Comparison of ENCODE assay signal across 25 cellular contexts in genomic region chr3:58340594-58341244, GRCh38. TPM values are rescaled to one million over a fixed set of nuclear protein-coding genes. Genes with fewer than 3 reads are reported as not detected.
A peak's percentile ranks its signal among the peaks of the same experiment; 100 is the strongest.
DNase-seq lines count a peak whose midpoint lies in the region; ATAC-seq lines count a peak whose summit lies in the region.
"Had no signal": no experiment of that assay in that cellular context is flagged by ENCODE, and none has a peak within 500 bp of the region (broad histone marks: within the 10 kb centered on the region; RNA-seq: fewer than 3 reads in every experiment).

No MANE protein-coding gene starts in this region.

- peak overlapping the region; percentile 100 for H3K27ac ChIP-seq in Karpas-422 (ENCODE audit: low read length)
- peak overlapping the region; percentile 52 for H3K27ac ChIP-seq in substantia nigra (ENCODE audit: low read depth, low read length, poor library complexity, severe bottlenecking)
- H3K27ac ChIP-seq: psoas muscle, uterus had no signal

- peaks cover 95% of the 10 kb centered on the region for H3K4me1 ChIP-seq in Karpas-422 (ENCODE audit: low read length)

- no peaks in the 10 kb centered on the region; the same call in 1 of the 2 replicates for H4K20me1 ChIP-seq in Karpas-422 (ENCODE audit: insufficient read depth, low read depth, low read length)

- peaks cover 39% of the 10 kb centered on the region for H3K36me3 Mint-ChIP-seq in activated CD4-positive, alpha-beta memory T cell treated with anti-CD3 and anti-CD28 coated beads, Interleukin-2, amount 10 ng/mL, durations not matched to agents 7 days and 5 days (ENCODE audit: low read depth)
- H3K36me3 Mint-ChIP-seq in activated CD4-positive, alpha-beta memory T cell treated with anti-CD3 and anti-CD28 coated beads for 36 hours: peaks cover 18% of the 10 kb centered on the region
- peaks cover 53% of the 10 kb centered on the region for H3K36me3 Mint-ChIP-seq in activated T-helper 2 cell treated with anti-CD3 and anti-CD28 coated beads, Interferon-gamma antibody, Interleukin-2, Interleukin-4, amounts not matched to agents 10 μg/mL and 5 μg/mL and 100 μg/mL, durations not matched to agents 14 hours and 24 hours and 36 hours (ENCODE audit: low read depth)

- ATAC-seq in sciatic nerve (no peak), HG03196 (IDR thresholded peaks at IDR 0.05; ENCODE audit: unreplicated experiment) (no peak)
- ATAC-seq: left lobe of liver, Panc1, psoas muscle had no signal

- CTCF ChIA-PET in activated CD4-positive, alpha-beta memory T cell treated with anti-CD3 and anti-CD28 coated beads, Interleukin-2, amount 10 ng/mL, durations not matched to agents 7 days and 5 days (lab: Charles Lee): interaction anchor here (0.7 to 8.6 kb wide), 3 partner anchors 9 to 34 kb away, joined by 3 to 76 read pairs (median 3); partner anchors contain the start of genes HTD2 and RPP14
- CTCF ChIA-PET in activated CD4-positive, alpha-beta memory T cell treated with anti-CD3 and anti-CD28 coated beads for 36 hours (lab: Charles Lee): no interaction called here

- no peaks in the 10 kb centered on the region for H3K27me3 Mint-ChIP-seq in activated CD4-positive, alpha-beta memory T cell treated with anti-CD3 and anti-CD28 coated beads, Interleukin-2, amount 10 ng/mL, durations not matched to agents 7 days and 5 days
- H3K27me3 Mint-ChIP-seq in activated CD4-positive, alpha-beta memory T cell treated with anti-CD3 and anti-CD28 coated beads for 36 hours: no peaks in the 10 kb centered on the region
- H3K27me3 Mint-ChIP-seq in activated T-helper 2 cell treated with anti-CD3 and anti-CD28 coated beads, Interferon-gamma antibody, Interleukin-2, Interleukin-4, amounts not matched to agents 10 μg/mL and 5 μg/mL and 100 μg/mL, durations not matched to agents 14 hours and 24 hours and 36 hours (ENCODE audit: low read depth): no peaks in the 10 kb centered on the region
- H3K27me3 Mint-ChIP-seq: activated naive CD8-positive, alpha-beta T cell; CD8-positive, alpha-beta memory T cell had no signal

- H3K27ac Mint-ChIP-seq in activated CD4-positive, alpha-beta memory T cell treated with anti-CD3 and anti-CD28 coated beads, Interleukin-2, amount 10 ng/mL, durations not matched to agents 7 days and 5 days: peak overlapping the region; percentile 22
- no peak overlapping the region for H3K27ac Mint-ChIP-seq in activated CD4-positive, alpha-beta memory T cell treated with anti-CD3 and anti-CD28 coated beads for 36 hours
- H3K27ac Mint-ChIP-seq in activated T-helper 2 cell treated with anti-CD3 and anti-CD28 coated beads, Interferon-gamma antibody, Interleukin-2, Interleukin-4, amounts not matched to agents 10 μg/mL and 5 μg/mL and 100 μg/mL, durations not matched to agents 14 hours and 24 hours and 36 hours: peak overlapping the region; percentile 71
- H3K27ac Mint-ChIP-seq: activated naive CD8-positive, alpha-beta T cell had no signal

- no peaks in the 10 kb centered on the region for H3K9me2 ChIP-seq in Karpas-422 (replicated peaks; ENCODE audit: insufficient read depth, low read length)

- H2AFZ ChIP-seq in Karpas-422 (ENCODE audit: low read length): no peak overlapping the region

- peaks cover 97% of the 10 kb centered on the region for H3K79me2 ChIP-seq in Karpas-422 (ENCODE audit: low read length)

- peak overlapping the region; percentile 16; the same call in 1 of the 2 replicates for H3K9ac ChIP-seq in Karpas-422 (ENCODE audit: low read length)

- no peaks in the 10 kb centered on the region for H3K9me3 Mint-ChIP-seq in activated CD4-positive, alpha-beta memory T cell treated with anti-CD3 and anti-CD28 coated beads, Interleukin-2, amount 10 ng/mL, durations not matched to agents 7 days and 5 days
- no peaks in the 10 kb centered on the region for H3K9me3 Mint-ChIP-seq in activated CD4-positive, alpha-beta memory T cell treated with anti-CD3 and anti-CD28 coated beads for 36 hours
- H3K9me3 Mint-ChIP-seq in activated T-helper 2 cell treated with anti-CD3 and anti-CD28 coated beads, Interferon-gamma antibody, Interleukin-2, Interleukin-4, amounts not matched to agents 10 μg/mL and 5 μg/mL and 100 μg/mL, durations not matched to agents 14 hours and 24 hours and 36 hours: no peaks in the 10 kb centered on the region
- H3K9me3 Mint-ChIP-seq: CD8-positive, alpha-beta memory T cell had no signal

- no peak for DNase-seq in activated CD4-positive, alpha-beta memory T cell treated with anti-CD3 and anti-CD28 coated beads, Interleukin-2, amount 10 ng/mL, durations not matched to agents 7 days and 5 days
- no peak for DNase-seq in activated CD4-positive, alpha-beta memory T cell treated with anti-CD3 and anti-CD28 coated beads for 36 hours
- DNase-seq in Karpas-422 (no peak), substantia nigra (lab: John Stamatoyannopoulos, UW) (no peak), sciatic nerve (ENCODE audit: low spot score) (no peak), NCI-H1694 treated with DMSO at 0.1 percent for 48 hours (lab: John Stamatoyannopoulos, UW) (no peak)
- DNase-seq in activated T-helper 2 cell treated with anti-CD3 and anti-CD28 coated beads, Interferon-gamma antibody, Interleukin-2, Interleukin-4, amounts not matched to agents 10 μg/mL and 5 μg/mL and 100 μg/mL, durations not matched to agents 14 hours and 24 hours and 36 hours (ENCODE audit: low spot score): no peak
- DNase-seq: activated CD4-positive, alpha-beta T cell treated with anti-CD3 and anti-CD28 coated beads, Interleukin-2, amount 50 U/mL, for 4 hours; activated T-cell treated with anti-CD3 and anti-CD28 coated beads, Interleukin-2, amount 50 U/mL, for 48 hours; CD8-positive, alpha-beta memory T cell; DMS53; head of caudate nucleus; midbrain; NCI-H146; NCI-H2227 treated with DMSO at 0.1 percent for 48 hours; NCI-H82; psoas muscle; small intestine; stimulated activated CD4-positive, alpha-beta T cell treated with anti-CD3 and anti-CD28 coated beads, Interleukin-4, amount 100 ng/mL, for 4 hours; T1000; uterus had no signal

- H3K4me2 ChIP-seq in Karpas-422 (ENCODE audit: low read depth, low read length, poor library complexity, severe bottlenecking): peak overlapping the region; percentile 7

- no peaks in the 10 kb centered on the region for H3K9me3 ChIP-seq in Karpas-422 (ENCODE audit: low read length)
- H3K9me3 ChIP-seq: psoas muscle, uterus had no signal

- intact Hi-C loops in activated CD4-positive, alpha-beta memory T cell treated with anti-CD3 and anti-CD28 coated beads for 36 hours (cut with micrococcal nuclease): no loop called here
- intact Hi-C loops in activated T-helper 2 cell treated with anti-CD3 and anti-CD28 coated beads, Interferon-gamma antibody, Interleukin-2, Interleukin-4, amounts not matched to agents 10 μg/mL and 5 μg/mL and 100 μg/mL, durations not matched to agents 14 hours and 24 hours and 36 hours (cut with micrococcal nuclease): no loop called here
- intact Hi-C loops in sciatic nerve (cut with DNase I): no loop called here

- peaks cover 23% of the 10 kb centered on the region for H3K4me1 Mint-ChIP-seq in activated CD4-positive, alpha-beta memory T cell treated with anti-CD3 and anti-CD28 coated beads, Interleukin-2, amount 10 ng/mL, durations not matched to agents 7 days and 5 days
- peaks cover 20% of the 10 kb centered on the region for H3K4me1 Mint-ChIP-seq in activated CD4-positive, alpha-beta memory T cell treated with anti-CD3 and anti-CD28 coated beads for 36 hours (ENCODE audit: low read depth)
- H3K4me1 Mint-ChIP-seq in activated T-helper 2 cell treated with anti-CD3 and anti-CD28 coated beads, Interferon-gamma antibody, Interleukin-2, Interleukin-4, amounts not matched to agents 10 μg/mL and 5 μg/mL and 100 μg/mL, durations not matched to agents 14 hours and 24 hours and 36 hours (ENCODE audit: low read depth): peaks cover 34% of the 10 kb centered on the region

- H3K4me3 Mint-ChIP-seq in activated CD4-positive, alpha-beta memory T cell treated with anti-CD3 and anti-CD28 coated beads, Interleukin-2, amount 10 ng/mL, durations not matched to agents 7 days and 5 days: no peak overlapping the region
- no peak overlapping the region for H3K4me3 Mint-ChIP-seq in activated CD4-positive, alpha-beta memory T cell treated with anti-CD3 and anti-CD28 coated beads for 36 hours
- no peak overlapping the region for H3K4me3 Mint-ChIP-seq in activated T-helper 2 cell treated with anti-CD3 and anti-CD28 coated beads, Interferon-gamma antibody, Interleukin-2, Interleukin-4, amounts not matched to agents 10 μg/mL and 5 μg/mL and 100 μg/mL, durations not matched to agents 14 hours and 24 hours and 36 hours (ENCODE audit: low read depth)
- H3K4me3 Mint-ChIP-seq: activated naive CD8-positive, alpha-beta T cell; CD8-positive, alpha-beta memory T cell had no signal

- H3K36me3 ChIP-seq in Karpas-422 (ENCODE audit: insufficient read depth, low read length): peaks cover 67% of the 10 kb centered on the region
- H3K36me3 ChIP-seq: uterus had no signal

- no peaks in the 10 kb centered on the region for H3K27me3 ChIP-seq in Karpas-422 (ENCODE audit: low read length)
- H3K27me3 ChIP-seq: uterus had no signal

- no peak overlapping the region for H3K4me3 ChIP-seq in Karpas-422 (ENCODE audit: low read length)
- H3K4me3 ChIP-seq: psoas muscle, uterus had no signal

- POLR2A ChIA-PET in activated CD4-positive, alpha-beta memory T cell treated with anti-CD3 and anti-CD28 coated beads, Interleukin-2, amount 10 ng/mL, durations not matched to agents 7 days and 5 days (lab: Charles Lee): interaction anchor here (0.8 to 2.4 kb wide), 2 partner anchors 9 kb away, joined by 3 to 7 read pairs; no protein-coding TSS in a partner anchor
- POLR2A ChIA-PET in activated CD4-positive, alpha-beta memory T cell treated with anti-CD3 and anti-CD28 coated beads for 36 hours (lab: Charles Lee): interaction anchor here (1.0 kb wide), 1 partner anchor 13 kb away, joined by 3 read pairs; no protein-coding TSS in a partner anchor

RNA-seq across cellular contexts. Expression of gene PXK, which starts 8.0 kb away (rescaled TPM):
- total RNA-seq in activated CD4-positive, alpha-beta memory T cell treated with anti-CD3 and anti-CD28 coated beads, Interleukin-2, amount 10 ng/mL, durations not matched to agents 7 days and 5 days: 10 to 100 TPM; 50.7 to 51.2 TPM
- 10 to 100 TPM; 40.9 to 45.4 TPM for total RNA-seq in activated CD4-positive, alpha-beta memory T cell treated with anti-CD3 and anti-CD28 coated beads for 36 hours
- 222 and 353 TPM in 2 replicates for total RNA-seq in Karpas-422 (2014; rRNA removed; shearing (Covaris generic); ENCODE audit: low replicate concordance)
- 47.6 and 48.7 TPM in 2 replicates for total RNA-seq in activated T-helper 2 cell treated with anti-CD3 and anti-CD28 coated beads, Interferon-gamma antibody, Interleukin-2, Interleukin-4, amounts not matched to agents 10 μg/mL and 5 μg/mL and 100 μg/mL, durations not matched to agents 14 hours and 24 hours and 36 hours
- total RNA-seq in sciatic nerve: 34.1 TPM

RNA-seq across cellular contexts. Expression of gene HTD2, which starts 34.4 kb away (rescaled TPM):
- 1 to 10 TPM; 6.3 to 8.5 TPM for total RNA-seq in activated CD4-positive, alpha-beta memory T cell treated with anti-CD3 and anti-CD28 coated beads, Interleukin-2, amount 10 ng/mL, durations not matched to agents 7 days and 5 days
- total RNA-seq in activated CD4-positive, alpha-beta memory T cell treated with anti-CD3 and anti-CD28 coated beads for 36 hours: 1 to 10 TPM; 7.6 to 9.5 TPM
- 5.4 and 19.9 TPM in 2 replicates for total RNA-seq in Karpas-422 (2014; rRNA removed; shearing (Covaris generic); ENCODE audit: low replicate concordance)
- total RNA-seq in activated T-helper 2 cell treated with anti-CD3 and anti-CD28 coated beads, Interferon-gamma antibody, Interleukin-2, Interleukin-4, amounts not matched to agents 10 μg/mL and 5 μg/mL and 100 μg/mL, durations not matched to agents 14 hours and 24 hours and 36 hours: 10.1 and 10.5 TPM in 2 replicates
- 12.9 TPM for total RNA-seq in sciatic nerve

RNA-seq across cellular contexts. Expression of gene RPP14, which starts 34.7 kb away (rescaled TPM):
- total RNA-seq in activated CD4-positive, alpha-beta memory T cell treated with anti-CD3 and anti-CD28 coated beads, Interleukin-2, amount 10 ng/mL, durations not matched to agents 7 days and 5 days: 10 to 100 TPM; 10.7 to 11.2 TPM
- total RNA-seq in activated CD4-positive, alpha-beta memory T cell treated with anti-CD3 and anti-CD28 coated beads for 36 hours: 10 to 100 TPM; 14.0 to 15.4 TPM
- 7.5 and 7.6 TPM in 2 replicates for total RNA-seq in Karpas-422 (2014; rRNA removed; shearing (Covaris generic); ENCODE audit: low replicate concordance)
- 21.8 and 23.8 TPM in 2 replicates for total RNA-seq in activated T-helper 2 cell treated with anti-CD3 and anti-CD28 coated beads, Interferon-gamma antibody, Interleukin-2, Interleukin-4, amounts not matched to agents 10 μg/mL and 5 μg/mL and 100 μg/mL, durations not matched to agents 14 hours and 24 hours and 36 hours
- 12.5 TPM for total RNA-seq in sciatic nerve
